ENCODE assay signal across 8 cellular contexts in genomic region chr20:45450097-45450818, GRCh38. TPM values are rescaled to one million over a fixed set of nuclear protein-coding genes. Genes with fewer than 3 reads are reported as not detected.
A peak's percentile ranks its signal among the peaks of the same experiment; 100 is the strongest.
DNase-seq lines count a peak whose midpoint lies in the region; ATAC-seq and TF ChIP-seq lines count a peak whose summit lies in the region.

No MANE protein-coding gene starts in this region.

- H3K9me2 ChIP-seq in OCI-LY7 (ENCODE audit: insufficient read depth, low read length): no peaks in the 10 kb centered on the region

- no peak overlapping the region for H2AFZ ChIP-seq in OCI-LY7 (ENCODE audit: low read length)

- no peak overlapping the region for H3K27ac ChIP-seq in OCI-LY7 (ENCODE audit: low read depth, low read length, poor library complexity, severe bottlenecking)
- H3K27ac ChIP-seq in dorsolateral prefrontal cortex: no peak overlapping the region

- CTCF ChIA-PET in Calu3 (lab: Charles Lee) (interaction anchor here (0.5 to 2.0 kb wide), 12 partner anchors 13 to 321 kb away, joined by 3 to 13 read pairs (median 4); partner anchors contain the start of genes SYS1 and WFDC2), OCI-LY7 (lab: Charles Lee; ENCODE audit: unreplicated experiment) (interaction anchor here (0.5 to 1.7 kb wide), 2 partner anchors 76 to 115 kb away, joined by 5 to 8 read pairs; no protein-coding TSS in a partner anchor)

- peak; percentile 88 for TF ChIP-seq CTCF in Calu3 (IDR thresholded peaks at IDR 0.05; ENCODE audit: unreplicated experiment)
- peak; percentile 88 for TF ChIP-seq CTCF in HFFc6 (IDR thresholded peaks at IDR 0.05)
- TF ChIP-seq CTCF in OCI-LY7 (conservative IDR thresholded peaks at IDR 0.05; ENCODE audit: low read length): peak; percentile 94
- peak; percentile 42 to 81 (median 70) for TF ChIP-seq CTCF in dorsolateral prefrontal cortex (IDR thresholded peaks at IDR 0.05 in 54 of 56, conservative IDR thresholded peaks at IDR 0.05 in 2 of 56; ENCODE audit: low read depth in 1 of 56, partially characterized antibody in 56 of 56)
- peak; percentile 46 for TF ChIP-seq CTCF in mucosa of descending colon (IDR thresholded peaks at IDR 0.05)

- H3K4me1 ChIP-seq in OCI-LY7 (ENCODE audit: insufficient read depth, low read length, poor library complexity, severe bottlenecking): peaks cover 11% of the 10 kb centered on the region
- H3K4me1 ChIP-seq in mucosa of descending colon (ENCODE audit: low read depth): no peaks in the 10 kb centered on the region

- no peak overlapping the region for H3K4me2 ChIP-seq in OCI-LY7 (ENCODE audit: low read length)

- H3K79me2 ChIP-seq in OCI-LY7 (ENCODE audit: insufficient read depth, low read depth, low read length): no peaks in the 10 kb centered on the region

- DNase-seq in Calu3 (peak; percentile 41), HFFc6 (peak; percentile 36), OCI-LY7 (ENCODE audit: low spot score) (peak; percentile 79), dorsolateral prefrontal cortex (no peak), mucosa of descending colon (peak in 1 of 3 donors; percentile 66)

- ATAC-seq in mucosa of descending colon (peak; percentile 89), HG03439 (IDR thresholded peaks at IDR 0.05; ENCODE audit: unreplicated experiment) (no peak), HG03025 (IDR thresholded peaks at IDR 0.05; ENCODE audit: low FRiP score, unreplicated experiment) (no peak), GM21786 (IDR thresholded peaks at IDR 0.05; ENCODE audit: unreplicated experiment) (no peak)

- no peaks in the 10 kb centered on the region for H3K27me3 ChIP-seq in dorsolateral prefrontal cortex

- H3K4me3 Mint-ChIP-seq in Calu3 (ENCODE audit: low read depth, unreplicated experiment) (no peak overlapping the region), HFFc6 (no peak overlapping the region)

- no peaks in the 10 kb centered on the region for H3K36me3 ChIP-seq in OCI-LY7 (ENCODE audit: insufficient read depth, low read length)
- no peaks in the 10 kb centered on the region for H3K36me3 ChIP-seq in mucosa of descending colon (ENCODE audit: low read depth)

- BruUV-seq in Calu3 (replicated peaks; lab: Mats Ljungman, UMichigan) (no TSS peak), OCI-LY7 (replicated peaks; lab: Mats Ljungman, UMichigan) (no TSS peak)

- POLR2A ChIA-PET in OCI-LY7 (lab: Charles Lee): interaction anchor here (0.8 kb wide), 1 partner anchor 82 kb away, joined by 4 read pairs; no protein-coding TSS in a partner anchor

- H3K36me3 Mint-ChIP-seq in Calu3 (ENCODE audit: insufficient read depth, unreplicated experiment) (peaks cover 6% of the 10 kb centered on the region), HFFc6 (ENCODE audit: low read depth) (no peaks in the 10 kb centered on the region)

- H3K27ac Mint-ChIP-seq in Calu3 (ENCODE audit: unreplicated experiment): no peak overlapping the region
- H3K27ac Mint-ChIP-seq in HFFc6: no peak overlapping the region

- H4K20me1 ChIP-seq in OCI-LY7 (ENCODE audit: insufficient read depth, low read length): no peaks in the 10 kb centered on the region

- no peaks in the 10 kb centered on the region for H3K9me3 ChIP-seq in OCI-LY7 (ENCODE audit: low read length)
- no peaks in the 10 kb centered on the region for H3K9me3 ChIP-seq in mucosa of descending colon

- H3K4me1 Mint-ChIP-seq in Calu3 (ENCODE audit: low read depth, unreplicated experiment) (peaks cover 33% of the 10 kb centered on the region), HFFc6 (ENCODE audit: low read depth) (peaks cover 5% of the 10 kb centered on the region; the same call in 1 of the 2 replicates)

- H3K4me3 ChIP-seq in OCI-LY7 (ENCODE audit: low read depth, low read length, poor library complexity, severe bottlenecking): no peak overlapping the region
- H3K4me3 ChIP-seq in dorsolateral prefrontal cortex: no peak overlapping the region
- H3K4me3 ChIP-seq in mucosa of descending colon: no peak overlapping the region

- H3K9me3 Mint-ChIP-seq in Calu3 (ENCODE audit: low read depth, unreplicated experiment): no peaks in the 10 kb centered on the region
- H3K9me3 Mint-ChIP-seq in HFFc6: no peaks in the 10 kb centered on the region

- H3K27me3 Mint-ChIP-seq in Calu3 (ENCODE audit: unreplicated experiment) (peaks cover 48% of the 10 kb centered on the region), HFFc6 (ENCODE audit: insufficient read depth) (peaks cover 16% of the 10 kb centered on the region)

- intact Hi-C loops in Calu3 (cut with micrococcal nuclease; ENCODE audit: unreplicated experiment): loop anchor here (5.0 to 10.0 kb wide), 2 partner anchors 175 to 322 kb away; partner anchors contain the start of gene WFDC10A
- intact Hi-C loops in OCI-LY7 (cut with micrococcal nuclease; ENCODE audit: unreplicated experiment): loop anchor here (1.0 to 5.0 kb wide), 3 partner anchors 88 to 322 kb away; no protein-coding TSS in a partner anchor
- intact Hi-C loops in dorsolateral prefrontal cortex (cut with DNase I): loop anchor here in 1 of 2 donors (5.0 kb wide), 1 partner anchor 322 kb away; no protein-coding TSS in a partner anchor
- intact Hi-C loops in mucosa of descending colon (cut with DNase I, micrococcal nuclease): no loop called here

RNA-seq across cellular contexts. Expression of gene WFDC2, which starts 19.3 kb away (rescaled TPM):
- 295 TPM in 2 replicates for total RNA-seq in Calu3 (2022)
- under 1 TPM in 1 of 6 experiments, not detected in 5; 0.97 TPM for total RNA-seq in HFFc6 (2021; fragmentation: NEBNext Ultra II Directional; extraction: Animal tissue kit (Norgen Biotek cat#: 25700))
- total RNA-seq in OCI-LY7 (2014; rRNA removed; shearing (Covaris generic)): 4.4 TPM in 1 of 2 replicates, not detected in the other
- 0.46 TPM in 1 of 2 replicates, not detected in the other for total RNA-seq in OCI-LY7 (2022)
- total RNA-seq in dorsolateral prefrontal cortex: 10 to 100 TPM in 59 of 120 experiments, 1 to 10 TPM in 61; 2.7 to 22.3 (median 9.9) TPM
- total RNA-seq in mucosa of descending colon: 100 to 1,000 TPM in 1 of 3 donors, 10 to 100 TPM in 2; 65.7 to 183 (median 78.0) TPM

RNA-seq across cellular contexts. Expression of gene PIGT, which starts 34.3 kb away (rescaled TPM):
- 192 and 193 TPM in 2 replicates for total RNA-seq in Calu3 (2022)
- total RNA-seq in HFFc6 (2021; fragmentation: NEBNext Ultra II Directional; extraction: Animal tissue kit (Norgen Biotek cat#: 25700)): 10 to 100 TPM; 76.7 to 94.0 (median 81.8) TPM
- total RNA-seq in OCI-LY7 (2014; rRNA removed; shearing (Covaris generic)): 75.7 and 104 TPM in 2 replicates
- 79.4 and 89.2 TPM in 2 replicates for total RNA-seq in OCI-LY7 (2022)
- 100 to 1,000 TPM in 6 of 120 experiments, 10 to 100 TPM in 114; 56.0 to 148 (median 76.4) TPM for total RNA-seq in dorsolateral prefrontal cortex
- total RNA-seq in mucosa of descending colon: 100 to 1,000 TPM in 2 of 3 donors, 10 to 100 TPM in 1; 92.1 to 137 (median 124) TPM

RNA-seq across cellular contexts. Expression of gene DBNDD2, which starts 42.2 kb away (rescaled TPM):
- 105 and 113 TPM in 2 replicates for total RNA-seq in Calu3 (2022)
- 10 to 100 TPM; 15.2 to 19.5 (median 19.0) TPM for total RNA-seq in HFFc6 (2021; fragmentation: NEBNext Ultra II Directional; extraction: Animal tissue kit (Norgen Biotek cat#: 25700))
- total RNA-seq in OCI-LY7 (2014; rRNA removed; shearing (Covaris generic)): 0.57 TPM in 1 of 2 replicates, not detected in the other
- total RNA-seq in OCI-LY7 (2022): not detected in 2 replicates
- total RNA-seq in dorsolateral prefrontal cortex: 1,000 to 10,000 TPM in 2 of 120 experiments, 100 to 1,000 TPM in 118; 113 to 1,403 (median 322) TPM
- 100 to 1,000 TPM; 108 to 125 (median 124) TPM for total RNA-seq in mucosa of descending colon

Comparison
In these comparisons a context has a peak if more than half of its experiments do, and no peak if none do; other contexts are left out.
1. DNase-seq: peak in Calu3 (single experiment), HFFc6 (single experiment) and OCI-LY7 (single experiment); none in dorsolateral prefrontal cortex (0 of 10).
2. RNA of gene DBNDD2, which starts 42.2 kb away (total RNA-seq): 113 to 1,403 TPM in dorsolateral prefrontal cortex, 108 to 125 TPM in mucosa of descending colon, 105 to 113 TPM in Calu3 and 15.2 to 19.5 TPM in HFFc6; 0.57 TPM in OCI-LY7; every median in the first group is over 10 times any median in the second.
3. intact Hi-C loops: an anchor here in Calu3 (5.0 to 10.0 kb wide) and OCI-LY7 (1.0 to 5.0 kb wide); none called in mucosa of descending colon.
4. Peak in every context shown above with its lines, with median percentiles within 50 percentile points of each other: CTCF ChIP-seq.